Comparison of ENCODE assay signal across 17 cellular contexts in the genomic region with DNA sequence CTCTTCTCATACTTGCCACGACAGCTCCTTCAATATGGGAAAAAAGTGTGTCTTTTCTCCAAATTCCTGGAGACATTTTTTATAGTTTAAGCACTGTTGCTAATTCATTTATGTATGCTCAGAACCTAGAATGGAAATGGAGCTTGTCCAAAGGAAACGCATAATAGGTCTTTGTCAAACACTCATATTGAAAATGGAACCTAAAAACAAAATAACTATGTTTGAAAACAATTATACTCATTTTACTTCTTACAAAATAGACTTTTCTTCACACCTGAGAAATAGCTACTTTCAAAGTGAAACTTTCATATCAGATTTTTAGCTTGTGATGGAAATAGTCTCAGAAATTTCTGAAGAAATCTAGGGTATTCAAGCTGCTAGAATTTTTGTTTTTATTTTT.
DNase-seq lines count a peak whose midpoint lies in the region; ATAC-seq and TF ChIP-seq lines count a peak whose summit lies in the region.
"Had no signal": no experiment of that assay in that cellular context is flagged by ENCODE, and none has a peak within 500 bp of the region (broad histone marks: within the 10 kb centered on the region; RNA-seq: fewer than 3 reads in every experiment).

No MANE protein-coding gene starts in this region.

- H3K27me3 ChIP-seq in dorsolateral prefrontal cortex = no peaks in the 10 kb centered on the region
- H3K27me3 ChIP-seq: breast epithelium, transverse colon had no signal

- H3K9me3 Mint-ChIP-seq in activated T-cell treated with anti-CD3 and anti-CD28 coated beads, Interleukin-2, amount 50 U/mL, for 72 hours = no peaks in the 10 kb centered on the region
- no peaks in the 10 kb centered on the region for H3K9me3 Mint-ChIP-seq in activated T-cell treated with anti-CD3 and anti-CD28 coated beads, Interleukin-2, amount 50 U/mL, for 4 hours
- H3K9me3 Mint-ChIP-seq: activated naive CD4-positive, alpha-beta T cell treated with anti-CD3 and anti-CD28 coated beads, Interleukin-2, amount 10 ng/mL, durations not matched to agents 7 days and 5 days had no signal

- H3K27me3 Mint-ChIP-seq in activated T-cell treated with anti-CD3 and anti-CD28 coated beads, Interleukin-2, amount 50 U/mL, for 72 hours (ENCODE audit: low read depth) = peaks cover 13% of the 10 kb centered on the region
- no peaks in the 10 kb centered on the region for H3K27me3 Mint-ChIP-seq in activated T-cell treated with anti-CD3 and anti-CD28 coated beads, Interleukin-2, amount 50 U/mL, for 4 hours (ENCODE audit: low read depth)
- H3K27me3 Mint-ChIP-seq: activated naive CD4-positive, alpha-beta T cell treated with anti-CD3 and anti-CD28 coated beads, Interleukin-2, amount 10 ng/mL, durations not matched to agents 7 days and 5 days had no signal

- H3K4me3 Mint-ChIP-seq in activated T-cell treated with anti-CD3 and anti-CD28 coated beads, Interleukin-2, amount 50 U/mL, for 72 hours = no peak overlapping the region
- H3K4me3 Mint-ChIP-seq in activated T-cell treated with anti-CD3 and anti-CD28 coated beads, Interleukin-2, amount 50 U/mL, for 4 hours = no peak overlapping the region
- H3K4me3 Mint-ChIP-seq: activated naive CD4-positive, alpha-beta T cell treated with anti-CD3 and anti-CD28 coated beads, Interleukin-2, amount 10 ng/mL, durations not matched to agents 7 days and 5 days had no signal

- peaks cover 11% of the 10 kb centered on the region for H3K4me1 Mint-ChIP-seq in activated T-cell treated with anti-CD3 and anti-CD28 coated beads, Interleukin-2, amount 50 U/mL, for 72 hours (ENCODE audit: low read depth)
- no peaks in the 10 kb centered on the region for H3K4me1 Mint-ChIP-seq in activated T-cell treated with anti-CD3 and anti-CD28 coated beads, Interleukin-2, amount 50 U/mL, for 4 hours (ENCODE audit: low read depth)
- H3K4me1 Mint-ChIP-seq: activated naive CD4-positive, alpha-beta T cell treated with anti-CD3 and anti-CD28 coated beads, Interleukin-2, amount 10 ng/mL, durations not matched to agents 7 days and 5 days had no signal

- H3K27ac ChIP-seq in dorsolateral prefrontal cortex = no peak overlapping the region
- H3K27ac ChIP-seq: 22Rv1, breast epithelium, KMS-11, parathyroid adenoma, transverse colon had no signal

- no peak for DNase-seq in activated T-cell treated with anti-CD3 and anti-CD28 coated beads, Interleukin-2, amount 50 U/mL, for 72 hours
- no peak for DNase-seq in activated T-cell treated with anti-CD3 and anti-CD28 coated beads, Interleukin-2, amount 50 U/mL, for 4 hours
- no peak for DNase-seq in DMS153 treated with DMSO at 0.1 percent for 48 hours (lab: John Stamatoyannopoulos, UW; ENCODE audit: unreplicated experiment)
- DNase-seq in dorsolateral prefrontal cortex = no peak
- DNase-seq in GM10266 (ENCODE audit: extremely low spot score) = no peak
- no peak for DNase-seq in posterior vena cava (ENCODE audit: low spot score)
- DNase-seq: activated naive CD4-positive, alpha-beta T cell treated with anti-CD3 and anti-CD28 coated beads, Interleukin-2, amount 10 ng/mL, durations not matched to agents 7 days and 5 days; GDM1; NCI-H1694 treated with DMSO at 0.1 percent for 48 hours; NK-92 treated with Interleukin-12 subunit alpha and Interleukin-12 subunit beta, amount 100 ng/mL, for 24 hours; transverse colon had no signal

- H3K27ac Mint-ChIP-seq in activated T-cell treated with anti-CD3 and anti-CD28 coated beads, Interleukin-2, amount 50 U/mL, for 72 hours = peak overlapping the region; percentile 52
- H3K27ac Mint-ChIP-seq: activated naive CD4-positive, alpha-beta T cell treated with anti-CD3 and anti-CD28 coated beads, Interleukin-2, amount 10 ng/mL, durations not matched to agents 7 days and 5 days had no signal

- TF ChIP-seq CTCF in dorsolateral prefrontal cortex (IDR thresholded peaks at IDR 0.05 in 54 of 56, conservative IDR thresholded peaks at IDR 0.05 in 2 of 56; ENCODE audit: low read depth in 1 of 56, partially characterized antibody in 56 of 56) (no peak), GM10266 (IDR thresholded peaks at IDR 0.05; ENCODE audit: control insufficient read depth, insufficient read depth, low read depth, missing control alignments) (no peak)

- peak in 1 of 2 donors; percentile 13 for ATAC-seq in activated T-cell treated with anti-CD3 and anti-CD28 coated beads, Interleukin-2, amount 50 U/mL, for 72 hours (replicated peaks in 1 of 2)
- ATAC-seq in activated T-cell treated with anti-CD3 and anti-CD28 coated beads, Interleukin-2, amount 50 U/mL, for 4 hours = no peak
- peak; percentile 43 for ATAC-seq in HG02588 (IDR thresholded peaks at IDR 0.05; ENCODE audit: unreplicated experiment)
- peak; percentile 38 for ATAC-seq in HG03139 (IDR thresholded peaks at IDR 0.05; ENCODE audit: unreplicated experiment)

- H3K4me3 ChIP-seq in dorsolateral prefrontal cortex = no peak overlapping the region
- H3K4me3 ChIP-seq: breast epithelium, transverse colon had no signal

- intact Hi-C loops in dorsolateral prefrontal cortex (cut with DNase I) (no loop called here), posterior vena cava (cut with DNase I) (no loop called here)

- no peaks in the 10 kb centered on the region for H3K36me3 Mint-ChIP-seq in activated T-cell treated with anti-CD3 and anti-CD28 coated beads, Interleukin-2, amount 50 U/mL, for 72 hours (ENCODE audit: insufficient read depth in 2 of 2)
- no peaks in the 10 kb centered on the region for H3K36me3 Mint-ChIP-seq in activated T-cell treated with anti-CD3 and anti-CD28 coated beads, Interleukin-2, amount 50 U/mL, for 4 hours (ENCODE audit: insufficient read depth)
- H3K36me3 Mint-ChIP-seq: activated naive CD4-positive, alpha-beta T cell treated with anti-CD3 and anti-CD28 coated beads, Interleukin-2, amount 10 ng/mL, durations not matched to agents 7 days and 5 days had no signal

Comparison
In these comparisons a context has a peak if more than half of its experiments do, and no peak if none do; other contexts are left out.
1. ATAC-seq: peak in HG02588 (single experiment) and HG03139 (single experiment); none in activated T-cell treated with anti-CD3 and anti-CD28 coated beads, Interleukin-2, amount 50 U/mL, for 4 hours (0 of 2).